Comparison of ENCODE assay signal across 11 cellular contexts in genomic region chr17:77572065-77572601, GRCh38.
DNase-seq lines count a peak whose midpoint lies in the region; ATAC-seq and TF ChIP-seq lines count a peak whose summit lies in the region.
"Had no signal": no experiment of that assay in that cellular context is flagged by ENCODE, and none has a peak within 500 bp of the region (broad histone marks: within the 10 kb centered on the region; RNA-seq: fewer than 3 reads in every experiment).

No MANE protein-coding gene starts in this region.

- peak in 2 of 3 donors; percentile 38 to 46 for ATAC-seq in natural killer cell
- no peak for ATAC-seq in GM21423 (IDR thresholded peaks at IDR 0.05; ENCODE audit: unreplicated experiment)

- 35% methylated on average over 11 of the region's 15 CpGs for WGBS in mammary epithelial cell (ENCODE audit: low coverage, missing lambda C conversion rate)

- H3K36me3 Mint-ChIP-seq in CD14-positive monocyte (no peaks in the 10 kb centered on the region), natural killer cell (no peaks in the 10 kb centered on the region), endothelial cell (ENCODE audit: low read depth, unreplicated experiment) (no peaks in the 10 kb centered on the region), Caco-2 (ENCODE audit: insufficient read depth, unreplicated experiment) (no peaks in the 10 kb centered on the region)

- no peaks in the 10 kb centered on the region for H3K9me3 ChIP-seq in mammary epithelial cell (replicated peaks; ENCODE audit: insufficient read depth, low read length)
- no peaks in the 10 kb centered on the region for H3K9me3 ChIP-seq in Caco-2

- CTCF ChIA-PET in mammary epithelial cell (lab: Charles Lee; ENCODE audit: low non-redundant PET): no interaction called here
- CTCF ChIA-PET in Caco-2 (lab: Charles Lee): no interaction called here

- H3K27me3 Mint-ChIP-seq in CD14-positive monocyte (ENCODE audit: low read depth in 3 of 3): peaks cover 6 to 29% (median 21%) of the 10 kb centered on the region in 3 donors
- H3K27me3 Mint-ChIP-seq in natural killer cell (ENCODE audit: low read depth in 2 of 2): peaks cover 16 to 18% of the 10 kb centered on the region in 2 donors
- no peaks in the 10 kb centered on the region for H3K27me3 Mint-ChIP-seq in endothelial cell (ENCODE audit: unreplicated experiment)
- peaks cover 18% of the 10 kb centered on the region for H3K27me3 Mint-ChIP-seq in Caco-2 (ENCODE audit: insufficient read depth, unreplicated experiment)

- no peaks in the 10 kb centered on the region for H3K4me1 ChIP-seq in mammary epithelial cell (ENCODE audit: insufficient read depth, low read length)
- no peaks in the 10 kb centered on the region for H3K4me1 ChIP-seq in Caco-2

- H3K36me3 ChIP-seq in mammary epithelial cell (ENCODE audit: insufficient read depth, low read length) (no peaks in the 10 kb centered on the region), Caco-2 (ENCODE audit: control insufficient read depth, insufficient read depth, low read length) (no peaks in the 10 kb centered on the region)

- no peak for TF ChIP-seq POLR2A in erythroblast (IDR thresholded peaks at IDR 0.05; ENCODE audit: low read length)

- H3K4me2 ChIP-seq in mammary epithelial cell (ENCODE audit: insufficient read depth, low read depth, low read length): no peak overlapping the region

- intact Hi-C loops in CD14-positive monocyte (cut with micrococcal nuclease): no loop called here
- intact Hi-C loops in natural killer cell (cut with micrococcal nuclease): no loop called here
- intact Hi-C loops in mammary epithelial cell (cut with micrococcal nuclease): no loop called here
- intact Hi-C loops in Caco-2 (cut with micrococcal nuclease; ENCODE audit: unreplicated experiment): no loop called here

- H3K27ac ChIP-seq in mammary epithelial cell (ENCODE audit: insufficient read depth, low read depth, low read length): no peak overlapping the region

- POLR2A ChIA-PET in Caco-2 (lab: Charles Lee): no interaction called here

- dilution Hi-C loops in mammary epithelial cell (cut with HindIII; ENCODE audit: low sequenced_read_pairs): loop anchor here (5.0 kb wide), 1 partner anchor 65 kb away; no protein-coding TSS in a partner anchor

- no peak overlapping the region for H2AFZ ChIP-seq in mammary epithelial cell (ENCODE audit: low read depth, low read length)

- in situ Hi-C loops in mammary epithelial cell (cut with MboI; ENCODE audit: low sequenced_read_pairs in 2 of 2): no loop called here

- H3K9me3 Mint-ChIP-seq in CD14-positive monocyte (peaks cover 0 to 4% (median 0%) of the 10 kb centered on the region in 7 donors), natural killer cell (no peaks in the 10 kb centered on the region), endothelial cell (ENCODE audit: unreplicated experiment) (no peaks in the 10 kb centered on the region), Caco-2 (ENCODE audit: unreplicated experiment) (no peaks in the 10 kb centered on the region)

- no peaks in the 10 kb centered on the region for H3K27me3 ChIP-seq in mammary epithelial cell (ENCODE audit: insufficient read depth, low read length)
- no peaks in the 10 kb centered on the region for H3K27me3 ChIP-seq in Caco-2 (replicated peaks; ENCODE audit: control insufficient read depth, insufficient read depth, low read length)

- H3K27ac Mint-ChIP-seq in CD14-positive monocyte (no peak overlapping the region), natural killer cell (no peak overlapping the region), endothelial cell (ENCODE audit: unreplicated experiment) (no peak overlapping the region), Caco-2 (ENCODE audit: unreplicated experiment) (no peak overlapping the region)

- H3K79me2 ChIP-seq in mammary epithelial cell (ENCODE audit: insufficient read depth, low read length): no peaks in the 10 kb centered on the region

- BruUV-seq in mammary epithelial cell (replicated peaks; lab: Mats Ljungman, UMichigan) (no TSS peak), Caco-2 (replicated peaks; lab: Mats Ljungman, UMichigan) (no TSS peak)

- peaks cover 31% of the 10 kb centered on the region for H3K4me1 Mint-ChIP-seq in CD14-positive monocyte
- peaks cover 8 to 11% of the 10 kb centered on the region in 2 donors for H3K4me1 Mint-ChIP-seq in natural killer cell
- no peaks in the 10 kb centered on the region for H3K4me1 Mint-ChIP-seq in endothelial cell (ENCODE audit: unreplicated experiment)
- no peaks in the 10 kb centered on the region for H3K4me1 Mint-ChIP-seq in Caco-2 (ENCODE audit: low read depth, unreplicated experiment)

- peak overlapping the region; percentile 74 to 84 for H3K4me3 Mint-ChIP-seq in CD14-positive monocyte
- peak overlapping the region; percentile 60 for H3K4me3 Mint-ChIP-seq in natural killer cell
- H3K4me3 Mint-ChIP-seq in endothelial cell (ENCODE audit: unreplicated experiment): no peak overlapping the region
- no peak overlapping the region for H3K4me3 Mint-ChIP-seq in Caco-2 (ENCODE audit: unreplicated experiment)

- H3K4me3 ChIP-seq in mammary epithelial cell (replicated peaks in 1 of 3; ENCODE audit: insufficient read depth in 1 of 3, low read depth in 2 of 3, low read length in 3 of 3) (no peak overlapping the region), Caco-2 (ENCODE audit: low read depth, low read length) (no peak overlapping the region)

- no peak overlapping the region for H3K9ac ChIP-seq in mammary epithelial cell (ENCODE audit: insufficient read depth, low read length)

- no peaks in the 10 kb centered on the region for H4K20me1 ChIP-seq in mammary epithelial cell (ENCODE audit: insufficient read depth, low read length)

- DNase-seq in CD14-positive monocyte (ENCODE audit: low spot score) (no peak), NCI-H2227 treated with DMSO at 0.1 percent for 48 hours (lab: John Stamatoyannopoulos, UW) (peak; percentile 49), erythroblast (lab: John Stamatoyannopoulos, UW) (peak; percentile 77 to 79), natural killer cell (no peak), mammary epithelial cell (no peak), endothelial cell (ENCODE audit: low spot score) (no peak), Caco-2 (no peak)
- DNase-seq: activated CD8-positive, alpha-beta memory T cell treated with anti-CD3 and anti-CD28 coated beads, Interleukin-2, amount 50 U/mL, for 4 hours; DND-41; NCI-H2029 had no signal

- no peak for TF ChIP-seq CTCF in CD14-positive monocyte (IDR thresholded peaks at IDR 0.05)
- TF ChIP-seq CTCF in natural killer cell (IDR thresholded peaks at IDR 0.05): no peak
- no peak for TF ChIP-seq CTCF in mammary epithelial cell (conservative IDR thresholded peaks at IDR 0.05 in 1 of 2, IDR thresholded peaks at IDR 0.05 in 1 of 2; ENCODE audit: extremely low read depth in 1 of 2, insufficient read depth in 1 of 2, low read depth in 1 of 2, low read length in 2 of 2)
- no peak for TF ChIP-seq CTCF in endothelial cell (IDR thresholded peaks at IDR 0.05; ENCODE audit: unreplicated experiment)
- no peak for TF ChIP-seq CTCF in Caco-2 (IDR thresholded peaks at IDR 0.05; ENCODE audit: insufficient read depth in 1 of 2, low read depth in 1 of 2, low read length in 1 of 2, severe bottlenecking in 1 of 2, unreplicated experiment in 1 of 2)

Comparison
In these comparisons a context has a peak if more than half of its experiments do, and no peak if none do; other contexts are left out.
1. DNase-seq: peak in NCI-H2227 treated with DMSO at 0.1 percent for 48 hours (single experiment) and erythroblast (2 of 2); none in CD14-positive monocyte (single experiment), natural killer cell (single experiment), mammary epithelial cell (single experiment), endothelial cell (single experiment) and Caco-2 (0 of 2).
2. H3K4me3 Mint-ChIP-seq: peak in CD14-positive monocyte (2 of 2) and natural killer cell (single experiment); none in endothelial cell (single experiment) and Caco-2 (single experiment).